8 cellular contexts compared by ENCODE assay signal in the genomic region with DNA sequence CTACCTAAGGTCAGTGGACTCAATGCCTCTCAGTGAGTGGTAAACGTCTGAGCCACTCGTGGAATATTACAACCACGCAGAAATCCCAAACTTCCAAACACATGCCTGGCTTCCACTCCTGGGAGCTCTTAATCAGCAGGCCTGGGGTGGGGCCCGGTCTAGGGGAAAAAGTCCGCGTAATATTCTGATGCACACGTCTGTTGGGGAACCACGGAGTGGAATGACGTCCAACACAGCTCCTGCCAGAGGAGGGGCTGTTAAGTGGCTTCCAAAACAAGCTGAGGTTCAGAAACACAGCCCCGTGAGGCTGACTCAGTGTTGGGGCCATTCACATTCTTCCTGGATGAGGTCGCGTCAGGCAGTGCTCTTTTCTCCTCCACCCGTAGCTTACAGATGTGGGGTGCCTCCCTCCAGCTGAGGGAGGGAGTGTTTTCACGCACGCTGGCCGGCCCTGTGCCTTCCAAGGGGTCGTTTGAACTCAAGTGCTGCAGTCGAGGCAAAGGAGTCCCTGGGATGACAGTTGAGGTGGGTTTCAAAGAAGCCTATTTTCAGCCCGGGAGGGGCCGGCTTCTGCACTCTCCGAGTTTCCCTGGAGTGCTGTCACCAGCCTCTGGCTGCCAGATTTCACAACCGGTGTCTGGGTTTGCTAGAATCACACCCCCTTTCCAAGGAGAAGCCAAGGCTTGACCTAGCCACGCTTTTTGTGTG.
A peak's percentile ranks its signal among the peaks of the same experiment; 100 is the strongest.
DNase-seq lines count a peak whose midpoint lies in the region; ATAC-seq and TF ChIP-seq lines count a peak whose summit lies in the region.

No MANE protein-coding gene starts in this region.

- POLR2A ChIA-PET in activated CD4-positive, alpha-beta T cell treated with anti-CD3 and anti-CD28 coated beads for 36 hours (lab: Charles Lee) = no interaction called here

- H3K27ac ChIP-seq in caudate nucleus (ENCODE audit: low read depth, low read length) (peak overlapping the region; percentile 19), layer of hippocampus (ENCODE audit: low read depth, low read length) (peak overlapping the region; percentile 22)

- peak overlapping the region; percentile 95 for H3K27ac Mint-ChIP-seq in HFFc6
- no peak overlapping the region for H3K27ac Mint-ChIP-seq in activated CD4-positive, alpha-beta T cell treated with anti-CD3 and anti-CD28 coated beads for 36 hours

- ATAC-seq in activated CD4-positive, alpha-beta T cell treated with anti-CD3 and anti-CD28 coated beads for 36 hours = no peak

- H3K4me3 Mint-ChIP-seq in HFFc6 = peak overlapping the region; percentile 77
- no peak overlapping the region for H3K4me3 Mint-ChIP-seq in activated CD4-positive, alpha-beta T cell treated with anti-CD3 and anti-CD28 coated beads for 36 hours

- peaks cover 25% of the 10 kb centered on the region for H3K4me1 Mint-ChIP-seq in HFFc6 (ENCODE audit: low read depth)
- H3K4me1 Mint-ChIP-seq in activated CD4-positive, alpha-beta T cell treated with anti-CD3 and anti-CD28 coated beads for 36 hours = no peaks in the 10 kb centered on the region

- H3K27me3 ChIP-seq in layer of hippocampus (ENCODE audit: control insufficient read depth, insufficient read depth, low read length) = no peaks in the 10 kb centered on the region

- intact Hi-C loops in activated CD4-positive, alpha-beta T cell treated with anti-CD3 and anti-CD28 coated beads for 36 hours (cut with DNase I, micrococcal nuclease) = no loop called here

- TF ChIP-seq CTCF in HFFc6 (IDR thresholded peaks at IDR 0.05) = no peak

- peaks cover 5% of the 10 kb centered on the region; the same call in 1 of the 2 replicates for H3K27me3 Mint-ChIP-seq in HFFc6 (ENCODE audit: insufficient read depth)
- peaks cover 20% of the 10 kb centered on the region for H3K27me3 Mint-ChIP-seq in activated CD4-positive, alpha-beta T cell treated with anti-CD3 and anti-CD28 coated beads for 36 hours

- H3K9me3 Mint-ChIP-seq in HFFc6 = peaks cover 39% of the 10 kb centered on the region
- H3K9me3 Mint-ChIP-seq in activated CD4-positive, alpha-beta T cell treated with anti-CD3 and anti-CD28 coated beads for 36 hours (ENCODE audit: low read depth) = peaks cover 2% of the 10 kb centered on the region

- CTCF ChIA-PET in activated CD4-positive, alpha-beta T cell treated with anti-CD3 and anti-CD28 coated beads for 36 hours (lab: Charles Lee) = interaction anchor here (1.9 kb wide), 1 partner anchor 129 kb away, joined by 6 read pairs; no protein-coding TSS in a partner anchor

- peaks cover 16% of the 10 kb centered on the region for H3K36me3 Mint-ChIP-seq in HFFc6 (ENCODE audit: low read depth)
- no peaks in the 10 kb centered on the region for H3K36me3 Mint-ChIP-seq in activated CD4-positive, alpha-beta T cell treated with anti-CD3 and anti-CD28 coated beads for 36 hours (ENCODE audit: low read depth)

- DNase-seq in HFFc6 (peak; percentile 96), caudate nucleus (lab: John Stamatoyannopoulos, UW) (peak in 2 of 61 donors; percentile 30 to 31), stromal cell of bone marrow (ENCODE audit: low read depth) (peak; percentile 100), NCI-H524 treated with DMSO at 0.1 percent for 48 hours (lab: John Stamatoyannopoulos, UW) (no peak), T-helper 9 cell (no peak), hepatic stellate cell (ENCODE audit: low spot score) (no peak)
- DNase-seq in activated CD4-positive, alpha-beta T cell treated with anti-CD3 and anti-CD28 coated beads for 36 hours = no peak

Comparison
In these comparisons a context has a peak if more than half of its experiments do, and no peak if none do; other contexts are left out.
1. DNase-seq: peak in HFFc6 (single experiment) and stromal cell of bone marrow (single experiment); none in NCI-H524 treated with DMSO at 0.1 percent for 48 hours (single experiment), T-helper 9 cell (single experiment), hepatic stellate cell (single experiment) and activated CD4-positive, alpha-beta T cell treated with anti-CD3 and anti-CD28 coated beads for 36 hours (single experiment).